21 cellular contexts compared by ENCODE assay signal in genomic region chr11:43382614-43383013, GRCh38.
"Had no signal": no experiment of that assay in that cellular context is flagged by ENCODE, and none has a peak within 500 bp of the region (broad histone marks: within the 10 kb centered on the region; RNA-seq: fewer than 3 reads in every experiment).

No MANE protein-coding gene starts in this region.

- H3K36me3 Mint-ChIP-seq: IgD-negative memory B cell had no signal

- H3K9me3 ChIP-seq: SJSA1, SK-N-SH had no signal

- H3K4me3 ChIP-seq: SJSA1 had no signal

- H3K4me2 ChIP-seq: SK-N-SH had no signal

- H3K27me3 Mint-ChIP-seq: IgD-negative memory B cell had no signal

- H3K27ac Mint-ChIP-seq: IgD-negative memory B cell had no signal

- H3K4me3 Mint-ChIP-seq: IgD-negative memory B cell had no signal

- H3K27ac ChIP-seq: SJSA1 had no signal

- FAIRE-seq: RCC 7860 had no signal

- H3K9ac ChIP-seq: SK-N-SH had no signal

- H3K27me3 ChIP-seq: SJSA1 had no signal

- DNase-seq: KBM-7, MV-4-11, NCI-H1048, NCI-H1105, NCI-H1417 treated with DMSO at 0.1 percent for 48 hours, NCI-H146, NCI-H1694 treated with DMSO at 0.1 percent for 48 hours, NCI-H1930, NCI-H2081, NCI-H2107, NCI-H2227 treated with DMSO at 0.1 percent for 48 hours, NCI-H524, NCI-H69, NCI-H774, Right ventricle myocardium superior, RPMI8226, SIG-M5, SK-N-SH had no signal

- H3K4me1 ChIP-seq: SJSA1 had no signal

- H3K9me3 Mint-ChIP-seq: IgD-negative memory B cell had no signal
